24 cellular contexts compared by ENCODE assay signal in the genomic region with DNA sequence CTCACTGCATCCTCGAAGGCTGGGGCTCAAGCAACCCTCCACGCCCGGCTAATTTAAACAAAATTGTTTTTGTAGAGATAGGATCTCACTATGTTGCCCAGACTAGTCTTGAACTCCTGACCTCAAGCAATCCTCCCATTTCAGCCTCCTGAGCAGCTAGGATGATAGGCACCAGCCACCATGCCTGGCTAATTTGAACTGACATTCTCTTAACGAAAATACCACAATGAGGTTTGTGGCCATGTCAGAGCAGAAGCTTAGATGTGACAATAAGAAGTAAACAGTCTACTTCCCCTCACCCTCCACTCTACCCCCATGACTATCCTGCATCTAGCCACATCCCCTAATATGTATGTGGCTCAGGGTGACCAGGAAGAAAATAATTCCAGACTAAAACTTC.
"Had no signal": no experiment of that assay in that cellular context is flagged by ENCODE, and none has a peak within 500 bp of the region (broad histone marks: within the 10 kb centered on the region; RNA-seq: fewer than 3 reads in every experiment).

No MANE protein-coding gene starts in this region.

- H3K27ac ChIP-seq: colonic mucosa, epithelial cell of prostate, neutrophil, pancreas, right lobe of liver, suprapubic skin, transverse colon, uterus, WERI-Rb-1 had no signal

- H3K27me3 Mint-ChIP-seq: activated CD8-positive, alpha-beta memory T cell treated with anti-CD3 and anti-CD28 coated beads, Interleukin-2, amount 10 ng/mL, durations not matched to agents 7 days and 5 days; central memory CD8-positive, alpha-beta T cell; naive thymus-derived CD8-positive, alpha-beta T cell; stimulated activated naive CD8-positive, alpha-beta T cell treated with anti-CD3 and anti-CD28 coated beads, Interleukin-15, amount 100 ng/mL, for 72 hours had no signal

- H3K36me3 ChIP-seq: colonic mucosa, neutrophil, pancreas, right lobe of liver, suprapubic skin, transverse colon, uterus, WERI-Rb-1 had no signal

- H3K4me3 Mint-ChIP-seq: activated CD8-positive, alpha-beta memory T cell treated with anti-CD3 and anti-CD28 coated beads, Interleukin-2, amount 10 ng/mL, durations not matched to agents 7 days and 5 days; central memory CD8-positive, alpha-beta T cell; endodermal cell; naive thymus-derived CD8-positive, alpha-beta T cell; stimulated activated naive CD8-positive, alpha-beta T cell treated with anti-CD3 and anti-CD28 coated beads, Interleukin-15, amount 100 ng/mL, for 72 hours had no signal

- ATAC-seq: activated CD8-positive, alpha-beta memory T cell treated with anti-CD3 and anti-CD28 coated beads, Interleukin-2, amount 10 ng/mL, durations not matched to agents 7 days and 5 days; naive thymus-derived CD8-positive, alpha-beta T cell; pancreas; right lobe of liver; stimulated activated naive CD8-positive, alpha-beta T cell treated with anti-CD3 and anti-CD28 coated beads, Interleukin-15, amount 100 ng/mL, for 72 hours had no signal

- H3K27me3 ChIP-seq: colonic mucosa, neutrophil, pancreas, right lobe of liver, suprapubic skin, transverse colon, uterus had no signal

- H3K4me3 ChIP-seq: colonic mucosa, pancreas, right lobe of liver, suprapubic skin, transverse colon, uterus had no signal

- H3K4me1 ChIP-seq: colonic mucosa, pancreas, right lobe of liver, suprapubic skin, transverse colon, uterus had no signal

- DNase-seq: activated CD4-positive, alpha-beta T cell treated with anti-CD3 and anti-CD28 coated beads, Interleukin-2, amount 50 U/mL, for 4 hours; activated CD8-positive, alpha-beta memory T cell treated with anti-CD3 and anti-CD28 coated beads, Interleukin-2, amount 10 ng/mL, durations not matched to agents 7 days and 5 days; activated naive CD4-positive, alpha-beta T cell treated with Interleukin-2 at 50 U/mL for 16 hours; activated T-cell treated with anti-CD3 and anti-CD28 coated beads, Interleukin-2, amount 50 U/mL, for 1 hour; anterior cingulate cortex; colonic mucosa; endodermal cell; foreskin fibroblast; mesendoderm; naive thymus-derived CD8-positive, alpha-beta T cell; pancreas; right lobe of liver; small intestine; stimulated activated CD4-positive, alpha-beta T cell treated with anti-CD3 and anti-CD28 coated beads, Interleukin-15, amount 100 ng/mL, for 24 hours; stimulated activated CD4-positive, alpha-beta T cell treated with anti-CD3 and anti-CD28 coated beads, Interleukin-2, amount 100 ng/mL, for 48 hours; stimulated activated naive CD8-positive, alpha-beta T cell treated with anti-CD3 and anti-CD28 coated beads, Interleukin-15, amount 100 ng/mL, for 72 hours; transverse colon; uterus; WERI-Rb-1 had no signal

- H3K9me3 Mint-ChIP-seq: endodermal cell; stimulated activated naive CD8-positive, alpha-beta T cell treated with anti-CD3 and anti-CD28 coated beads, Interleukin-15, amount 100 ng/mL, for 72 hours had no signal

- H3K36me3 Mint-ChIP-seq: activated CD8-positive, alpha-beta memory T cell treated with anti-CD3 and anti-CD28 coated beads, Interleukin-2, amount 10 ng/mL, durations not matched to agents 7 days and 5 days; naive thymus-derived CD8-positive, alpha-beta T cell had no signal

- H3K4me1 Mint-ChIP-seq: activated CD8-positive, alpha-beta memory T cell treated with anti-CD3 and anti-CD28 coated beads, Interleukin-2, amount 10 ng/mL, durations not matched to agents 7 days and 5 days; central memory CD8-positive, alpha-beta T cell; naive thymus-derived CD8-positive, alpha-beta T cell; stimulated activated naive CD8-positive, alpha-beta T cell treated with anti-CD3 and anti-CD28 coated beads, Interleukin-15, amount 100 ng/mL, for 72 hours had no signal

- H3K9me3 ChIP-seq: colonic mucosa, neutrophil, pancreas, right lobe of liver, suprapubic skin, transverse colon, uterus had no signal

- H3K27ac Mint-ChIP-seq: activated CD8-positive, alpha-beta memory T cell treated with anti-CD3 and anti-CD28 coated beads, Interleukin-2, amount 10 ng/mL, durations not matched to agents 7 days and 5 days; activated T-helper 2 cell treated with anti-CD3 and anti-CD28 coated beads, Interferon-gamma antibody, Interleukin-2, Interleukin-4, amounts not matched to agents 10 μg/mL and 5 μg/mL and 100 μg/mL, durations not matched to agents 14 hours and 24 hours and 36 hours; endodermal cell; naive thymus-derived CD8-positive, alpha-beta T cell; stimulated activated naive CD8-positive, alpha-beta T cell treated with anti-CD3 and anti-CD28 coated beads, Interleukin-15, amount 100 ng/mL, for 72 hours had no signal
